In the genomic region with DNA sequence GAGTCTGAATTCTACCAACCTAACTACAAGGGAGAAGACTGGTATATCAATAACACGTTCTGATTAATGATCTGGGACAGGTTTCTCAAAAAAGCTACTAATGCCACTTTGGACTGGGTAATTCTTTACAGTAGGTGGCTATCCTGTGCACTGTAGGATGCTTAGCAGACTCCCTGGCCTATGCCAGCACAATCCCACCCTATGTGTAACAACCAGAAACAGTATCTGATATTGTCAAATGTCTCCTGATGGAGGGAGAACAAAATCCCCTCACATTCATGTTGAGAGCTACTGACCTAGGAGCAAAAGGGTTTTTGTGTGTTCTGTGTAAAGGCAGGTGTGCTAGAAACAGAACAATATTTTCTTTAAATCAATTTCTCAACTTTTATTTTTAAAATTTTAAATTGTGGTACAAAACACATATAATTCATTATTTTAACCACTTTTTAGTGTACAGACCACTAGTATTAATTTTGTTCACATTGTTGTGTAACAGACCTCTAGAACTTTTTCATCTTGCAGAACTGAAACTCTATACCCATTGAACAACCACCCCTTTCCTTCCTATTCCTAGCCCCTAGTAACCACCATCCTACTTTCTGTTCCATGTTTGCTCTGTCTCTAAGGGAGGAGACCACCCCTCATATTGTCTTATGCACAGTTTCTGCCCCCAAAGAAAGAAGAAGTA, we compare ENCODE assay signal across 1 cellular context.
TF ChIP-seq lines count a peak whose summit lies in the region.

No MANE protein-coding gene starts in this region.

TF ChIP-seq in GM12878, 131 proteins besides CTCF, POLR2A, EP300 and RAD21 (continued from another document):
- TF ChIP-seq, protein P1, sequence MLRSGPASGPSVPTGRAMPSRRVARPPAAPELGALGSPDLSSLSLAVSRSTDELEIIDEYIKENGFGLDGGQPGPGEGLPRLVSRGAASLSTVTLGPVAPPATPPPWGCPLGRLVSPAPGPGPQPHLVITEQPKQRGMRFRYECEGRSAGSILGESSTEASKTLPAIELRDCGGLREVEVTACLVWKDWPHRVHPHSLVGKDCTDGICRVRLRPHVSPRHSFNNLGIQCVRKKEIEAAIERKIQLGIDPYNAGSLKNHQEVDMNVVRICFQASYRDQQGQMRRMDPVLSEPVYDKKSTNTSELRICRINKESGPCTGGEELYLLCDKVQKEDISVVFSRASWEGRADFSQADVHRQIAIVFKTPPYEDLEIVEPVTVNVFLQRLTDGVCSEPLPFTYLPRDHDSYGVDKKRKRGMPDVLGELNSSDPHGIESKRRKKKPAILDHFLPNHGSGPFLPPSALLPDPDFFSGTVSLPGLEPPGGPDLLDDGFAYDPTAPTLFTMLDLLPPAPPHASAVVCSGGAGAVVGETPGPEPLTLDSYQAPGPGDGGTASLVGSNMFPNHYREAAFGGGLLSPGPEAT (IDR thresholded peaks at IDR 0.05; ENCODE audit: low read depth), result peak; percentile 39; the same call in 1 of the 2 replicates
- no peak for TF ChIP-seq ESRRA (IDR thresholded peaks at IDR 0.05; ENCODE audit: low read length)
- TF ChIP-seq, protein P2, sequence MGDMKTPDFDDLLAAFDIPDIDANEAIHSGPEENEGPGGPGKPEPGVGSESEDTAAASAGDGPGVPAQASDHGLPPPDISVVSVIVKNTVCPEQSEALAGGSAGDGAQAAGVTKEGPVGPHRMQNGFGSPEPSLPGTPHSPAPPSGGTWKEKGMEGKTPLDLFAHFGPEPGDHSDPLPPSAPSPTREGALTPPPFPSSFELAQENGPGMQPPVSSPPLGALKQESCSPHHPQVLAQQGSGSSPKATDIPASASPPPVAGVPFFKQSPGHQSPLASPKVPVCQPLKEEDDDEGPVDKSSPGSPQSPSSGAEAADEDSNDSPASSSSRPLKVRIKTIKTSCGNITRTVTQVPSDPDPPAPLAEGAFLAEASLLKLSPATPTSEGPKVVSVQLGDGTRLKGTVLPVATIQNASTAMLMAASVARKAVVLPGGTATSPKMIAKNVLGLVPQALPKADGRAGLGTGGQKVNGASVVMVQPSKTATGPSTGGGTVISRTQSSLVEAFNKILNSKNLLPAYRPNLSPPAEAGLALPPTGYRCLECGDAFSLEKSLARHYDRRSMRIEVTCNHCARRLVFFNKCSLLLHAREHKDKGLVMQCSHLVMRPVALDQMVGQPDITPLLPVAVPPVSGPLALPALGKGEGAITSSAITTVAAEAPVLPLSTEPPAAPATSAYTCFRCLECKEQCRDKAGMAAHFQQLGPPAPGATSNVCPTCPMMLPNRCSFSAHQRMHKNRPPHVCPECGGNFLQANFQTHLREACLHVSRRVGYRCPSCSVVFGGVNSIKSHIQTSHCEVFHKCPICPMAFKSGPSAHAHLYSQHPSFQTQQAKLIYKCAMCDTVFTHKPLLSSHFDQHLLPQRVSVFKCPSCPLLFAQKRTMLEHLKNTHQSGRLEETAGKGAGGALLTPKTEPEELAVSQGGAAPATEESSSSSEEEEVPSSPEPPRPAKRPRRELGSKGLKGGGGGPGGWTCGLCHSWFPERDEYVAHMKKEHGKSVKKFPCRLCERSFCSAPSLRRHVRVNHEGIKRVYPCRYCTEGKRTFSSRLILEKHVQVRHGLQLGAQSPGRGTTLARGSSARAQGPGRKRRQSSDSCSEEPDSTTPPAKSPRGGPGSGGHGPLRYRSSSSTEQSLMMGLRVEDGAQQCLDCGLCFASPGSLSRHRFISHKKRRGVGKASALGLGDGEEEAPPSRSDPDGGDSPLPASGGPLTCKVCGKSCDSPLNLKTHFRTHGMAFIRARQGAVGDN (IDR thresholded peaks at IDR 0.05), result no peak
- no peak for TF ChIP-seq NR2C1 (IDR thresholded peaks at IDR 0.05)
- TF ChIP-seq MTA2 (IDR thresholded peaks at IDR 0.05; ENCODE audit: low read depth), result peak; percentile 91
- no peak for TF ChIP-seq SMAD5 (IDR thresholded peaks at IDR 0.05; ENCODE audit: low read depth)
- TF ChIP-seq SMC3 (IDR thresholded peaks at IDR 0.05; ENCODE audit: borderline replicate concordance, low read length), result no peak
- peak; percentile 74 for TF ChIP-seq NFIC (IDR thresholded peaks at IDR 0.05; ENCODE audit: low read depth, low read length)
- TF ChIP-seq, protein P3, sequence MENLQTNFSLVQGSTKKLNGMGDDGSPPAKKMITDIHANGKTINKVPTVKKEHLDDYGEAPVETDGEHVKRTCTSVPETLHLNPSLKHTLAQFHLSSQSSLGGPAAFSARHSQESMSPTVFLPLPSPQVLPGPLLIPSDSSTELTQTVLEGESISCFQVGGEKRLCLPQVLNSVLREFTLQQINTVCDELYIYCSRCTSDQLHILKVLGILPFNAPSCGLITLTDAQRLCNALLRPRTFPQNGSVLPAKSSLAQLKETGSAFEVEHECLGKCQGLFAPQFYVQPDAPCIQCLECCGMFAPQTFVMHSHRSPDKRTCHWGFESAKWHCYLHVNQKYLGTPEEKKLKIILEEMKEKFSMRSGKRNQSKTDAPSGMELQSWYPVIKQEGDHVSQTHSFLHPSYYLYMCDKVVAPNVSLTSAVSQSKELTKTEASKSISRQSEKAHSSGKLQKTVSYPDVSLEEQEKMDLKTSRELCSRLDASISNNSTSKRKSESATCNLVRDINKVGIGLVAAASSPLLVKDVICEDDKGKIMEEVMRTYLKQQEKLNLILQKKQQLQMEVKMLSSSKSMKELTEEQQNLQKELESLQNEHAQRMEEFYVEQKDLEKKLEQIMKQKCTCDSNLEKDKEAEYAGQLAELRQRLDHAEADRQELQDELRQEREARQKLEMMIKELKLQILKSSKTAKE (IDR thresholded peaks at IDR 0.05; ENCODE audit: low read depth, poor library complexity, severe bottlenecking), result no peak
- TF ChIP-seq FOXM1 (IDR thresholded peaks at IDR 0.05; ENCODE audit: low read depth, low read length), result peak; percentile 69; the same call in 1 of the 2 replicates
- TF ChIP-seq POU2F2 (IDR thresholded peaks at IDR 0.05; ENCODE audit: borderline replicate concordance, low read depth, low read length), result no peak
- TF ChIP-seq GABPA (IDR thresholded peaks at IDR 0.05; ENCODE audit: low read depth), result no peak
- no peak for TF ChIP-seq ZNF622 (IDR thresholded peaks at IDR 0.05)
- TF ChIP-seq MYC (IDR thresholded peaks at IDR 0.05; ENCODE audit: insufficient read depth, insufficient read length, insufficient replicate concordance, low read length, severe bottlenecking), result no peak
- no peak for TF ChIP-seq RBBP5 (conservative IDR thresholded peaks at IDR 0.05)
- no peak for TF ChIP-seq WRNIP1 (IDR thresholded peaks at IDR 0.05; ENCODE audit: borderline replicate concordance, low read depth, low read length)
- TF ChIP-seq EED (IDR thresholded peaks at IDR 0.05; ENCODE audit: low read depth), result peak; percentile 71
- no peak for TF ChIP-seq CBX5 (IDR thresholded peaks at IDR 0.05; ENCODE audit: low read depth)
- TF ChIP-seq RFX5 (IDR thresholded peaks at IDR 0.05; ENCODE audit: low read depth, low read length), result no peak
- TF ChIP-seq RELA (IDR thresholded peaks at IDR 0.05; ENCODE audit: borderline replicate concordance, partially characterized antibody), result no peak
- no peak for TF ChIP-seq PML (IDR thresholded peaks at IDR 0.05; ENCODE audit: low read length)
- TF ChIP-seq, protein P4, sequence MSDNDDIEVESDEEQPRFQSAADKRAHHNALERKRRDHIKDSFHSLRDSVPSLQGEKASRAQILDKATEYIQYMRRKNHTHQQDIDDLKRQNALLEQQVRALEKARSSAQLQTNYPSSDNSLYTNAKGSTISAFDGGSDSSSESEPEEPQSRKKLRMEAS (IDR thresholded peaks at IDR 0.05; ENCODE audit: low read depth, low read length), result no peak
- no peak for TF ChIP-seq CEBPB (IDR thresholded peaks at IDR 0.05; ENCODE audit: borderline replicate concordance in 1 of 2, low read depth in 2 of 2, low read length in 2 of 2)
